1 cellular context compared by ENCODE assay signal in the genomic region with DNA sequence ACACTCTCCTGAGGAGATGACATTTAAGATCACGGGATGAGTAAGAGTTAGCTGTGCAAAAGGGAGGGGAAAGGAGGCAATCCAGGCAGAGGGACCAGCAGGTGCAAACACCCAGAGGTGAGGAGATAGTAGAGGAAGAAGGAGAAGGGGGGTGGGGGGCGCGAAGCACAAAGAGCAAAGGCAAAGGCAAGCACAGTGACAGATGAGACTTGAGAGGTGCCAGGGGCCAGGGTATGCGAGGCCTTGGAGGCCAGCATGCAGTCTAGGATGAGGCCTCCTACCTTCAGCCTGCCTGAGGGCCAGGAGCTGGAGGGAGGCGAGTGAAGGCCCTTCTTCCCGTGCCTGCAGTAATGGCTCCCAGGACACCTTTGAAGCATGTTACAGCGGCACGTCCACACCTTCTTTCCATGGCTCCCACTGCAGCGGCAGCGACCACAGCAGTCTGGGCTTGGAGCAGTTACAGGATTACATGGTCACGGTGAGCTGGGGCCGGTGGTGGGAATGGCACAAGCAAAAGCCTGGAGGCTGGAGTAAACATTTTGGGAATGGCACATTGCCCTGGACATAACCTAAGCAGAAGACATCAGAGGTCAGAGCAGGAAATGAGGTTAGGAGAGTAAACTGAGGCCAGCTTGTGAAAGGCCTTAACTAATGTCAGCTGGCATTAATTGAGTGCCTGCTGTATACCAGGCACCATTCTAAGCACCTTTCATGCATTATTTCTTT.
TF ChIP-seq lines count a peak whose summit lies in the region.

No MANE protein-coding gene starts in this region.

TF ChIP-seq in HepG2, 621 proteins besides CTCF, POLR2A, EP300 and RAD21 (continued from another document and continues in another):
- peak; percentile 62 for TF ChIP-seq UBTF (CRISPR knock-in tag; IDR thresholded peaks at IDR 0.05)
- TF ChIP-seq MED1 (CRISPR knock-in tag; IDR thresholded peaks at IDR 0.05) = peak; percentile 49
- 0 out of 2 replicates have a peak, but pooled peaks have one; percentile 53 for TF ChIP-seq ZKSCAN5 (CRISPR knock-in tag; IDR thresholded peaks at IDR 0.05)
- peak; percentile 70; the same call in 1 of the 2 replicates for TF ChIP-seq ZNF839 (CRISPR knock-in tag; IDR thresholded peaks at IDR 0.05; ENCODE audit: borderline replicate concordance)
- no peak for TF ChIP-seq RAD51 (IDR thresholded peaks at IDR 0.05; ENCODE audit: borderline replicate concordance)
- peak; percentile 72; the same call in 1 of the 2 replicates for TF ChIP-seq FOXK1 (CRISPR knock-in tag; IDR thresholded peaks at IDR 0.05; ENCODE audit: borderline replicate concordance, low read depth)
- TF ChIP-seq PITX1 (CRISPR knock-in tag; IDR thresholded peaks at IDR 0.05) = peak; percentile 89
- no peak for TF ChIP-seq MYNN (CRISPR knock-in tag; IDR thresholded peaks at IDR 0.05; ENCODE audit: low read depth)
- TF ChIP-seq FOSL2 (CRISPR knock-in tag; IDR thresholded peaks at IDR 0.05) = 0 out of 2 replicates have a peak, but pooled peaks have one; percentile 19
- TF ChIP-seq, protein P1, sequence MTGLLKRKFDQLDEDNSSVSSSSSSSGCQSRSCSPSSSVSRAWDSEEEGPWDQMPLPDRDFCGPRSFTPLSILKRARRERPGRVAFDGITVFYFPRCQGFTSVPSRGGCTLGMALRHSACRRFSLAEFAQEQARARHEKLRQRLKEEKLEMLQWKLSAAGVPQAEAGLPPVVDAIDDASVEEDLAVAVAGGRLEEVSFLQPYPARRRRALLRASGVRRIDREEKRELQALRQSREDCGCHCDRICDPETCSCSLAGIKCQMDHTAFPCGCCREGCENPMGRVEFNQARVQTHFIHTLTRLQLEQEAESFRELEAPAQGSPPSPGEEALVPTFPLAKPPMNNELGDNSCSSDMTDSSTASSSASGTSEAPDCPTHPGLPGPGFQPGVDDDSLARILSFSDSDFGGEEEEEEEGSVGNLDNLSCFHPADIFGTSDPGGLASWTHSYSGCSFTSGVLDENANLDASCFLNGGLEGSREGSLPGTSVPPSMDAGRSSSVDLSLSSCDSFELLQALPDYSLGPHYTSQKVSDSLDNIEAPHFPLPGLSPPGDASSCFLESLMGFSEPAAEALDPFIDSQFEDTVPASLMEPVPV (CRISPR knock-in tag; IDR thresholded peaks at IDR 0.05) = peak; percentile 50; the same call in 1 of the 2 replicates
- peak; percentile 72; the same call in 1 of the 2 replicates for TF ChIP-seq YEATS2 (CRISPR knock-in tag; IDR thresholded peaks at IDR 0.05; ENCODE audit: borderline replicate concordance)
- TF ChIP-seq KLF16 (CRISPR knock-in tag; IDR thresholded peaks at IDR 0.05) = 0 out of 4 replicates have a peak, but pooled peaks of 1 of the 2 experiments have one; percentile 43
- TF ChIP-seq ETV6 (CRISPR knock-in tag; conservative IDR thresholded peaks at IDR 0.05) = no peak
- peak; percentile 41; the same call in 1 of the 2 replicates for TF ChIP-seq FOXC1 (CRISPR knock-in tag; IDR thresholded peaks at IDR 0.05; ENCODE audit: borderline replicate concordance)
- no peak for TF ChIP-seq NCOA2 (CRISPR knock-in tag; IDR thresholded peaks at IDR 0.05)
- TF ChIP-seq RARG (CRISPR knock-in tag; IDR thresholded peaks at IDR 0.05; ENCODE audit: low read depth) = no peak
- TF ChIP-seq ATAD3A (CRISPR knock-in tag; IDR thresholded peaks at IDR 0.05) = no peak; the same call in 1 of the 2 replicates
- peak; percentile 67; the same call in 1 of the 2 replicates for TF ChIP-seq ELF3 (CRISPR knock-in tag; IDR thresholded peaks at IDR 0.05)
- TF ChIP-seq ZNF724P (CRISPR knock-in tag; IDR thresholded peaks at IDR 0.05; ENCODE audit: borderline replicate concordance) = no peak
- peak; percentile 61 for TF ChIP-seq SAP130 (CRISPR knock-in tag; IDR thresholded peaks at IDR 0.05; ENCODE audit: low read depth)
- no peak for TF ChIP-seq SMARCE1 (IDR thresholded peaks at IDR 0.05; ENCODE audit: borderline replicate concordance)
- TF ChIP-seq ZNF225 (CRISPR knock-in tag; IDR thresholded peaks at IDR 0.05) = peak; percentile 93
- peak; percentile 61; the same call in 1 of the 2 replicates for TF ChIP-seq GATAD1 (CRISPR knock-in tag; IDR thresholded peaks at IDR 0.05)
- peak; percentile 49; the same call in 1 of the 2 replicates for TF ChIP-seq ZNF891 (CRISPR knock-in tag; IDR thresholded peaks at IDR 0.05)
- peak; percentile 88; the same call in 1 of the 2 replicates for TF ChIP-seq ZNF136 (CRISPR knock-in tag; IDR thresholded peaks at IDR 0.05; ENCODE audit: low read depth)
- TF ChIP-seq, protein P2, sequence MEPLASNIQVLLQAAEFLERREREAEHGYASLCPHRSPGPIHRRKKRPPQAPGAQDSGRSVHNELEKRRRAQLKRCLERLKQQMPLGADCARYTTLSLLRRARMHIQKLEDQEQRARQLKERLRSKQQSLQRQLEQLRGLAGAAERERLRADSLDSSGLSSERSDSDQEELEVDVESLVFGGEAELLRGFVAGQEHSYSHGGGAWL (CRISPR knock-in tag; IDR thresholded peaks at IDR 0.05) = no peak
- no peak for TF ChIP-seq ZNF431 (CRISPR knock-in tag; IDR thresholded peaks at IDR 0.05; ENCODE audit: borderline replicate concordance, low read depth)
- 0 out of 2 replicates have a peak, but pooled peaks have one; percentile 52 for TF ChIP-seq ZNF468 (CRISPR knock-in tag; IDR thresholded peaks at IDR 0.05)
- peak; percentile 66; the same call in 1 of the 2 replicates for TF ChIP-seq NFKB2 (CRISPR knock-in tag; IDR thresholded peaks at IDR 0.05; ENCODE audit: borderline replicate concordance)
- TF ChIP-seq ZC3H13 (CRISPR knock-in tag; IDR thresholded peaks at IDR 0.05) = 0 out of 2 replicates have a peak, but pooled peaks have one; percentile 18
- no peak for TF ChIP-seq HNF4G (IDR thresholded peaks at IDR 0.05; ENCODE audit: borderline replicate concordance, low read depth, low read length)
- TF ChIP-seq HNF4G (CRISPR knock-in tag; IDR thresholded peaks at IDR 0.05; ENCODE audit: borderline replicate concordance, low read depth) = 0 out of 2 replicates have a peak, but pooled peaks have one; percentile 57
- TF ChIP-seq ZNF512B (CRISPR knock-in tag; IDR thresholded peaks at IDR 0.05; ENCODE audit: borderline replicate concordance) = peak; percentile 96; the same call in 1 of the 2 replicates
- no peak for TF ChIP-seq ZNF296 (CRISPR knock-in tag; conservative IDR thresholded peaks at IDR 0.05)
- TF ChIP-seq ZNF781 (CRISPR knock-in tag; IDR thresholded peaks at IDR 0.05; ENCODE audit: borderline replicate concordance, not compliant biosample characterization) = peak; percentile 52
- TF ChIP-seq, protein P3, sequence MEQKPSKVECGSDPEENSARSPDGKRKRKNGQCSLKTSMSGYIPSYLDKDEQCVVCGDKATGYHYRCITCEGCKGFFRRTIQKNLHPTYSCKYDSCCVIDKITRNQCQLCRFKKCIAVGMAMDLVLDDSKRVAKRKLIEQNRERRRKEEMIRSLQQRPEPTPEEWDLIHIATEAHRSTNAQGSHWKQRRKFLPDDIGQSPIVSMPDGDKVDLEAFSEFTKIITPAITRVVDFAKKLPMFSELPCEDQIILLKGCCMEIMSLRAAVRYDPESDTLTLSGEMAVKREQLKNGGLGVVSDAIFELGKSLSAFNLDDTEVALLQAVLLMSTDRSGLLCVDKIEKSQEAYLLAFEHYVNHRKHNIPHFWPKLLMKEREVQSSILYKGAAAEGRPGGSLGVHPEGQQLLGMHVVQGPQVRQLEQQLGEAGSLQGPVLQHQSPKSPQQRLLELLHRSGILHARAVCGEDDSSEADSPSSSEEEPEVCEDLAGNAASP (CRISPR knock-in tag; IDR thresholded peaks at IDR 0.05; ENCODE audit: borderline replicate concordance) = peak; percentile 58
- peak; percentile 77; the same call in 1 of the 2 replicates for TF ChIP-seq YEATS4 (CRISPR knock-in tag; IDR thresholded peaks at IDR 0.05; ENCODE audit: borderline replicate concordance)
- TF ChIP-seq, protein P4, sequence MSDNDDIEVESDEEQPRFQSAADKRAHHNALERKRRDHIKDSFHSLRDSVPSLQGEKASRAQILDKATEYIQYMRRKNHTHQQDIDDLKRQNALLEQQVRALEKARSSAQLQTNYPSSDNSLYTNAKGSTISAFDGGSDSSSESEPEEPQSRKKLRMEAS (IDR thresholded peaks at IDR 0.05) = peak; percentile 57; the same call in 1 of the 2 replicates
- TF ChIP-seq MEIS1 (CRISPR knock-in tag; IDR thresholded peaks at IDR 0.05; ENCODE audit: borderline replicate concordance) = 0 out of 2 replicates have a peak, but pooled peaks have one; percentile 71
- peak; percentile 52; the same call in 1 of the 2 replicates for TF ChIP-seq REPIN1 (CRISPR knock-in tag; IDR thresholded peaks at IDR 0.05; ENCODE audit: borderline replicate concordance, low read depth)
- no peak for TF ChIP-seq HNRNPL (IDR thresholded peaks at IDR 0.05; ENCODE audit: low read depth, low read length)
- TF ChIP-seq, protein P5, sequence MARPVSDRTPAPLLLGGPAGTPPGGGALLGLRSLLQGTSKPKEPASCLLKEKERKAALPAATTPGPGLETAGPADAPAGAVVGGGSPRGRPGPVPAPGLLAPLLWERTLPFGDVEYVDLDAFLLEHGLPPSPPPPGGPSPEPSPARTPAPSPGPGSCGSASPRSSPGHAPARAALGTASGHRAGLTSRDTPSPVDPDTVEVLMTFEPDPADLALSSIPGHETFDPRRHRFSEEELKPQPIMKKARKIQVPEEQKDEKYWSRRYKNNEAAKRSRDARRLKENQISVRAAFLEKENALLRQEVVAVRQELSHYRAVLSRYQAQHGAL (CRISPR knock-in tag; IDR thresholded peaks at IDR 0.05; ENCODE audit: not compliant biosample characterization) = peak; percentile 14
- no peak for TF ChIP-seq MAZ (IDR thresholded peaks at IDR 0.05; ENCODE audit: borderline replicate concordance, low read depth, low read length)
- peak; percentile 66; the same call in 1 of the 2 replicates for TF ChIP-seq MAZ (CRISPR knock-in tag; IDR thresholded peaks at IDR 0.05; ENCODE audit: low read depth)
- peak; percentile 49; the same call in 1 of the 2 replicates for TF ChIP-seq IRF2 (CRISPR knock-in tag; IDR thresholded peaks at IDR 0.05)
- TF ChIP-seq ZNF230 (CRISPR knock-in tag; IDR thresholded peaks at IDR 0.05) = 0 out of 2 replicates have a peak, but pooled peaks have one; percentile 31
- TF ChIP-seq ZNF766 (CRISPR knock-in tag; IDR thresholded peaks at IDR 0.05; ENCODE audit: borderline replicate concordance) = no peak
- TF ChIP-seq TAF1 (CRISPR knock-in tag; IDR thresholded peaks at IDR 0.05) = 0 out of 2 replicates have a peak, but pooled peaks have one; percentile 33
- no peak for TF ChIP-seq CREB1 (IDR thresholded peaks at IDR 0.05)
- TF ChIP-seq CREB1 (CRISPR knock-in tag; IDR thresholded peaks at IDR 0.05) = no peak
- TF ChIP-seq ZNF350 (CRISPR knock-in tag; IDR thresholded peaks at IDR 0.05; ENCODE audit: borderline replicate concordance, low read depth) = peak; percentile 53
- peak; percentile 37 to 89; a peak in 1 of 4 replicates for TF ChIP-seq HMGXB4 (CRISPR knock-in tag; IDR thresholded peaks at IDR 0.05; ENCODE audit: borderline replicate concordance in 1 of 2, low read depth in 1 of 2)
- TF ChIP-seq PHF8 (CRISPR knock-in tag; IDR thresholded peaks at IDR 0.05) = peak; percentile 50
- TF ChIP-seq ZSCAN25 (CRISPR knock-in tag; IDR thresholded peaks at IDR 0.05) = 0 out of 2 replicates have a peak, but pooled peaks have one; percentile 30
